Comparison of ENCODE assay signal across 9 cellular contexts in the genomic region with DNA sequence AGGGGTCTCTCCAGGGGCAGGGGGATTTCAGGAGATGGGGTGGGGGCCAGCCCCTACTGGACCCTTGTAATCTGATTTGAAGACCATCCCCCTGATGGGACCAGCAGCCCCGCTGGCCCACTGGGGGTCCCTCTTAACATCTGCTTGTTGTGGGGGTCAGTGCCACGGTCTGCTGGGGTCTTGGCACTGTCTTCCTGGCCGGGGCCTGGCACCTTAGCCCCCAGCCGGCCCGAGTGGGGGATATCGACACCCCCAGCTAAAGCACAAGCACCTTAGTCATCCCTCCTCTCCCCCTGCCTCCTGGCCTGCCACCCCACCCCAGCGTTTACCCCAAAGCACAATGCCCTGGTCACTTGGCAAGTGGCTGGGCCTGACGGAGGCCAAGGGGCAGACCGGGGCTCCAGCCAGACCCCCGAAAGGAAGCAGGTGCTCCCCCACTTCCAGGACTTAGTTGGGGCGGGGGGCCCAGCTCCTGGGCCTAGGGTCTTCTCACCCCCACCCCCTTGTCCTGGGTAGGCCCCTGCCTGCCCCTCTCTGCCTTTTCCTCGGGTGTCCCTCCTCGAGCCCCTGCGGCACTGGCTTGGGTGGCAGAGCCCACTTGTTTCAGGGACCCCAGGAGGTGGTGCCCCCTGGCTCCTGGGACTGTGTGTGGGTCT. TPM values are rescaled to one million over a fixed set of nuclear protein-coding genes. Genes with fewer than 3 reads are reported as not detected.
DNase-seq lines count a peak whose midpoint lies in the region; ATAC-seq, FAIRE-seq and TF ChIP-seq lines count a peak whose summit lies in the region.
"Had no signal": no experiment of that assay in that cellular context is flagged by ENCODE, and none has a peak within 500 bp of the region (broad histone marks: within the 10 kb centered on the region; RNA-seq: fewer than 3 reads in every experiment).

No MANE protein-coding gene starts in this region.

- H4K20me1 ChIP-seq in K562 (replicated peaks; ENCODE audit: control insufficient read depth, insufficient read depth, low read length): 0 out of 2 replicates have a peak, but pooled peaks cover 7% of the 10 kb centered on the region

- intact Hi-C loops in K562 (cut with micrococcal nuclease): loop anchor here (10.0 kb wide), 1 partner anchor 166 kb away; no protein-coding TSS in a partner anchor

- BruUV-seq in K562 (replicated peaks; lab: Mats Ljungman, UMichigan): no TSS peak

- no peak for TF ChIP-seq EP300 in K562 (IDR thresholded peaks at IDR 0.05; ENCODE audit: low read length)

- no peak for FAIRE-seq in K562 (lab: Jason Lieb, UNC)

- POLR2A ChIA-PET in activated CD4-positive, alpha-beta T cell treated with anti-CD3 and anti-CD28 coated beads, Interleukin-2, amount 10 ng/mL, durations not matched to agents 7 days and 5 days (lab: Charles Lee): no interaction called here
- POLR2A ChIA-PET in K562 (lab: Yijun Ruan, JAX): no interaction called here

- no peak for ATAC-seq in K562

- peak overlapping the region; percentile 96 to 98 for H3K9ac ChIP-seq in K562 (ENCODE audit: insufficient read depth in 1 of 2, low read depth in 2 of 2, low read length in 2 of 2)
- H3K9ac ChIP-seq in mucosa of rectum (ENCODE audit: low read depth in 1 of 2, low read length in 2 of 2): peak overlapping the region in 1 of 2 donors; percentile 98

- no peak for TF ChIP-seq POLR2A in K562 (conservative IDR thresholded peaks at IDR 0.05)

- TF ChIP-seq CTCF in K562 (IDR thresholded peaks at IDR 0.05 in 2 of 3, conservative IDR thresholded peaks at IDR 0.05 in 1 of 3; ENCODE audit: insufficient read depth in 2 of 3, low read depth in 1 of 3, low read length in 3 of 3): no peak
- TF ChIP-seq CTCF in type B pancreatic cell (conservative IDR thresholded peaks at IDR 0.05): no peak

- peaks cover 52% of the 10 kb centered on the region for H3K4me1 Mint-ChIP-seq in activated CD4-positive, alpha-beta T cell treated with anti-CD3 and anti-CD28 coated beads, Interleukin-2, amount 10 ng/mL, durations not matched to agents 7 days and 5 days
- H3K4me1 Mint-ChIP-seq in type B pancreatic cell (ENCODE audit: unreplicated experiment): peaks cover 24% of the 10 kb centered on the region

- no peaks in the 10 kb centered on the region for H3K27me3 Mint-ChIP-seq in activated CD4-positive, alpha-beta T cell treated with anti-CD3 and anti-CD28 coated beads, Interleukin-2, amount 10 ng/mL, durations not matched to agents 7 days and 5 days
- H3K27me3 Mint-ChIP-seq in type B pancreatic cell: no peaks in the 10 kb centered on the region

- H3K36me3 Mint-ChIP-seq in activated CD4-positive, alpha-beta T cell treated with anti-CD3 and anti-CD28 coated beads, Interleukin-2, amount 10 ng/mL, durations not matched to agents 7 days and 5 days (ENCODE audit: low read depth): peaks cover 28% of the 10 kb centered on the region
- peaks cover 17% of the 10 kb centered on the region for H3K36me3 Mint-ChIP-seq in type B pancreatic cell

- no peak for DNase-seq in activated CD4-positive, alpha-beta T cell treated with anti-CD3 and anti-CD28 coated beads, Interleukin-2, amount 10 ng/mL, durations not matched to agents 7 days and 5 days
- no peak for DNase-seq in activated CD4-positive, alpha-beta T cell treated with anti-CD3 and anti-CD28 coated beads, Interleukin-2, amount 50 U/mL, for 48 hours
- DNase-seq in K562 (ENCODE audit: extremely low read depth in 1 of 4, low spot score in 3 of 4) (no peak), type B pancreatic cell (ENCODE audit: extremely low spot score, unreplicated experiment) (no peak), NCI-H1930 (lab: John Stamatoyannopoulos, UW) (no peak), NCI-H1105 treated with DMSO at 0.1 percent for 48 hours (lab: John Stamatoyannopoulos, UW) (no peak), UCSD-AML1 (lab: John Stamatoyannopoulos, UW; ENCODE audit: unreplicated experiment) (no peak)

- H3K27ac ChIP-seq in K562 (ENCODE audit: extremely low read depth, low read depth, low read length): peak overlapping the region; percentile 99; the same call in 2 of the 3 replicates
- H3K27ac ChIP-seq in mucosa of rectum (ENCODE audit: low read depth in 2 of 2, low read length in 2 of 2): peak overlapping the region; percentile 23 to 100

- in situ Hi-C loops in K562 (cut with MboI): no loop called here

- H3K4me2 ChIP-seq in K562 (ENCODE audit: insufficient read depth, low read length): no peak overlapping the region

- H3K9me3 Mint-ChIP-seq in activated CD4-positive, alpha-beta T cell treated with anti-CD3 and anti-CD28 coated beads, Interleukin-2, amount 10 ng/mL, durations not matched to agents 7 days and 5 days: no peaks in the 10 kb centered on the region
- H3K9me3 Mint-ChIP-seq in type B pancreatic cell: no peaks in the 10 kb centered on the region

- CTCF ChIA-PET in activated CD4-positive, alpha-beta T cell treated with anti-CD3 and anti-CD28 coated beads, Interleukin-2, amount 10 ng/mL, durations not matched to agents 7 days and 5 days (lab: Charles Lee): interaction anchor here (2.2 kb wide), 1 partner anchor 15 kb away, joined by 8 read pairs; no protein-coding TSS in a partner anchor
- CTCF ChIA-PET in K562 (lab: Yijun Ruan, JAX; ENCODE audit: low intra/inter-chr PET ratio): interaction anchor here (0.8 kb wide), 1 partner anchor 164 kb away, joined by 3 read pairs; no protein-coding TSS in a partner anchor

- H3K36me3 ChIP-seq in K562 (ENCODE audit: control insufficient read depth, insufficient read depth, low read length) (peaks cover 23% of the 10 kb centered on the region), mucosa of rectum (ENCODE audit: control insufficient read depth in 2 of 2, insufficient read depth in 2 of 2, low read length in 2 of 2) (peaks cover under 1 to 10% of the 10 kb centered on the region in 2 donors)

- H3K9me3 ChIP-seq in K562 (replicated peaks; ENCODE audit: control insufficient read depth, insufficient read depth, low read depth, low read length): no peaks in the 10 kb centered on the region
- H3K9me3 ChIP-seq in mucosa of rectum (ENCODE audit: control insufficient read depth in 2 of 2, low read length in 2 of 2): no peaks in the 10 kb centered on the region

- WGBS in K562 (ENCODE audit: insufficient coverage, low coverage, missing lambda C conversion rate): 94% methylated on average over 3 of the region's 14 CpGs

- no peak for TF ChIP-seq RAD21 in K562 (CRISPR knock-in tag; conservative IDR thresholded peaks at IDR 0.05 in 1 of 2, IDR thresholded peaks at IDR 0.05 in 1 of 2)

- H3K4me3 Mint-ChIP-seq in activated CD4-positive, alpha-beta T cell treated with anti-CD3 and anti-CD28 coated beads, Interleukin-2, amount 10 ng/mL, durations not matched to agents 7 days and 5 days: peak overlapping the region; percentile 87
- no peak overlapping the region for H3K4me3 Mint-ChIP-seq in type B pancreatic cell

- H3K9me1 ChIP-seq in K562 (ENCODE audit: control insufficient read depth, insufficient read depth, low read length): no peaks in the 10 kb centered on the region

- no peaks in the 10 kb centered on the region for H3K27me3 ChIP-seq in K562 (ENCODE audit: control insufficient read depth in 2 of 2, insufficient read depth in 2 of 2, low read length in 2 of 2)
- no peaks in the 10 kb centered on the region for H3K27me3 ChIP-seq in mucosa of rectum (ENCODE audit: control insufficient read depth in 2 of 2, insufficient read depth in 2 of 2, low read length in 2 of 2)

- H2AFZ ChIP-seq in K562 (ENCODE audit: low read depth, low read length): no peak overlapping the region

- H3K4me3 ChIP-seq in K562 (no peak overlapping the region), mucosa of rectum (ENCODE audit: low read length in 2 of 2) (no peak overlapping the region)

- H3K79me2 ChIP-seq in K562 (ENCODE audit: control insufficient read depth, insufficient read depth, low read length): peaks cover 37% of the 10 kb centered on the region

- H3K4me1 ChIP-seq in K562 (replicated peaks in 1 of 2; ENCODE audit: control insufficient read depth in 2 of 2, insufficient read depth in 2 of 2, low read length in 2 of 2): peaks cover 11 to 21% of the 10 kb centered on the region in 2 experiments; a peak in 4 of 5 replicates
- peaks cover 22 to 44% of the 10 kb centered on the region in 2 donors for H3K4me1 ChIP-seq in mucosa of rectum (ENCODE audit: control insufficient read depth in 2 of 2, insufficient read depth in 2 of 2, low read length in 2 of 2)

- peak overlapping the region; percentile 100 for H3K27ac Mint-ChIP-seq in activated CD4-positive, alpha-beta T cell treated with anti-CD3 and anti-CD28 coated beads, Interleukin-2, amount 10 ng/mL, durations not matched to agents 7 days and 5 days
- H3K27ac Mint-ChIP-seq in type B pancreatic cell: peak overlapping the region; percentile 40

RNA-seq across cellular contexts. Expression of gene NFX1, which starts 1.4 kb away (rescaled TPM):
- total RNA-seq in activated CD4-positive, alpha-beta T cell treated with anti-CD3 and anti-CD28 coated beads, Interleukin-2, amount 10 ng/mL, durations not matched to agents 7 days and 5 days: 10 to 100 TPM; 33.7 to 35.6 TPM
- 66.7 and 97.6 TPM in 2 replicates for total RNA-seq in K562 (2011; cell fraction: chromatin; rRNA removed; ENCODE audit: low replicate concordance)
- 38.2 and 46.5 TPM in 2 replicates for total RNA-seq in K562 (2011; cell fraction: nucleolus; rRNA removed)
- total RNA-seq in K562 (2011; cell fraction: nucleoplasm; rRNA removed): 46.0 and 51.6 TPM in 2 replicates
- 22.1 and 23.8 TPM in 2 replicates for total RNA-seq in K562 (2014; rRNA removed)
- total RNA-seq in K562 (2014; rRNA removed; fragmentation: Illumina TruSeq; extraction: Trizol): 26.3 and 28.7 TPM in 2 replicates
- 24.8 and 26.8 TPM in 2 replicates for total RNA-seq in K562 (2015; rRNA removed; fragmentation: Illumina TruSeq; extraction: Trizol)
- 29.9 and 30.8 TPM in 2 replicates for total RNA-seq in K562 (2021)
- polyA plus RNA-seq in K562 (2011; rRNA removed): 36.5 and 38.9 TPM in 2 replicates
- polyA plus RNA-seq in K562 (2011; cell fraction: cytosol; rRNA removed): 37.3 and 38.7 TPM in 2 replicates
- 31.5 and 51.2 TPM in 2 replicates for polyA plus RNA-seq in K562 (2011; cell fraction: nucleus; rRNA removed)
- 24.7 and 28.0 TPM in 2 replicates for polyA plus RNA-seq in K562 (2012)
- polyA plus RNA-seq in K562 (2014; fragmentation: Illumina TruSeq; extraction: Trizol): 32.7 and 38.5 TPM in 2 replicates
- 10 to 100 TPM in 1 of 2 experiments, 1 to 10 TPM in 1; 8.8 to 32.5 TPM for polyA plus RNA-seq in K562 (2014; fragmentation: Nextera tagmentation; extraction: Ambion mirVana)
- polyA plus RNA-seq in K562 (2014; rRNA removed): 24.0 TPM in 2 replicates
- polyA minus RNA-seq in K562 (2011; rRNA and poly(A)+ RNA removed): 86.2 and 99.5 TPM in 2 replicates
- polyA minus RNA-seq in K562 (2011; cell fraction: cytosol; rRNA and poly(A)+ RNA removed): 17.6 and 30.2 TPM in 2 replicates
- polyA minus RNA-seq in K562 (2011; cell fraction: nucleus; rRNA and poly(A)+ RNA removed): 29.8 and 38.5 TPM in 2 replicates
- total RNA-seq in type B pancreatic cell (ENCODE audit: low replicate concordance): 34.1 and 36.4 TPM in 2 replicates

RNA-seq across cellular contexts. Expression of gene CHMP5, which starts 24.1 kb away (rescaled TPM):
- 100 to 1,000 TPM in 1 of 2 experiments, 10 to 100 TPM in 1; 91.0 to 100 TPM for total RNA-seq in activated CD4-positive, alpha-beta T cell treated with anti-CD3 and anti-CD28 coated beads, Interleukin-2, amount 10 ng/mL, durations not matched to agents 7 days and 5 days
- 5.5 and 19.4 TPM in 2 replicates for total RNA-seq in K562 (2011; cell fraction: chromatin; rRNA removed; ENCODE audit: low replicate concordance)
- total RNA-seq in K562 (2011; cell fraction: nucleolus; rRNA removed): 4.7 and 5.7 TPM in 2 replicates
- 14.0 and 18.7 TPM in 2 replicates for total RNA-seq in K562 (2011; cell fraction: nucleoplasm; rRNA removed)
- total RNA-seq in K562 (2014; rRNA removed) (34.2 and 42.8 TPM in 2 replicates), K562 (2014; rRNA removed; fragmentation: Illumina TruSeq; extraction: Trizol) (59.9 and 71.6 TPM in 2 replicates), K562 (2015; rRNA removed; fragmentation: Illumina TruSeq; extraction: Trizol) (33.8 and 36.5 TPM in 2 replicates), K562 (2021) (36.0 and 39.3 TPM in 2 replicates), type B pancreatic cell (ENCODE audit: low replicate concordance) (51.4 and 53.7 TPM in 2 replicates)
- polyA plus RNA-seq in K562 (2011; rRNA removed) (53.3 and 67.2 TPM in 2 replicates), K562 (2014; fragmentation: Illumina TruSeq; extraction: Trizol) (50.9 and 53.0 TPM in 2 replicates), K562 (2014; fragmentation: Nextera tagmentation; extraction: Ambion mirVana) (100 to 1,000 TPM in 1 of 2 experiments, 10 to 100 TPM in 1; 99.5 to 105 TPM), K562 (2014; rRNA removed) (53.0 and 54.9 TPM in 2 replicates)
- 9.2 and 27.3 TPM in 2 replicates for polyA plus RNA-seq in K562 (2011; cell fraction: cytosol; rRNA removed)
- polyA plus RNA-seq in K562 (2011; cell fraction: nucleus; rRNA removed): 8.0 and 17.0 TPM in 2 replicates
- polyA plus RNA-seq in K562 (2012): 38.2 and 46.2 TPM in 2 replicates
- polyA minus RNA-seq in K562 (2011; rRNA and poly(A)+ RNA removed): 50.1 and 53.8 TPM in 2 replicates
- 13.8 and 14.3 TPM in 2 replicates for polyA minus RNA-seq in K562 (2011; cell fraction: cytosol; rRNA and poly(A)+ RNA removed)
- 4.0 and 5.9 TPM in 2 replicates for polyA minus RNA-seq in K562 (2011; cell fraction: nucleus; rRNA and poly(A)+ RNA removed)

RNA-seq across cellular contexts. Expression of gene BAG1, which starts 24.4 kb away (rescaled TPM):
- 10 to 100 TPM; 62.3 to 72.2 TPM for total RNA-seq in activated CD4-positive, alpha-beta T cell treated with anti-CD3 and anti-CD28 coated beads, Interleukin-2, amount 10 ng/mL, durations not matched to agents 7 days and 5 days
- total RNA-seq in K562 (2011; cell fraction: chromatin; rRNA removed; ENCODE audit: low replicate concordance): 64.8 and 75.0 TPM in 2 replicates
- total RNA-seq in K562 (2011; cell fraction: nucleolus; rRNA removed): 51.1 and 58.0 TPM in 2 replicates
- total RNA-seq in K562 (2011; cell fraction: nucleoplasm; rRNA removed): 69.4 and 101 TPM in 2 replicates
- total RNA-seq in K562 (2014; rRNA removed) (76.1 and 106 TPM in 2 replicates), K562 (2014; rRNA removed; fragmentation: Illumina TruSeq; extraction: Trizol) (56.0 and 57.6 TPM in 2 replicates), K562 (2015; rRNA removed; fragmentation: Illumina TruSeq; extraction: Trizol) (56.0 and 59.2 TPM in 2 replicates), K562 (2021) (86.6 and 94.5 TPM in 2 replicates), type B pancreatic cell (ENCODE audit: low replicate concordance) (92.6 and 113 TPM in 2 replicates)
- polyA plus RNA-seq in K562 (2011; rRNA removed) (30.3 and 46.1 TPM in 2 replicates), K562 (2014; fragmentation: Illumina TruSeq; extraction: Trizol) (56.9 and 60.0 TPM in 2 replicates), K562 (2014; fragmentation: Nextera tagmentation; extraction: Ambion mirVana) (10 to 100 TPM in 1 of 2 experiments, 1 to 10 TPM in 1; 9.7 to 10.0 TPM), K562 (2014; rRNA removed) (103 and 120 TPM in 2 replicates)
- 22.2 and 23.4 TPM in 2 replicates for polyA plus RNA-seq in K562 (2011; cell fraction: cytosol; rRNA removed)
- polyA plus RNA-seq in K562 (2011; cell fraction: nucleus; rRNA removed): 22.2 and 25.2 TPM in 2 replicates
- polyA plus RNA-seq in K562 (2012): 56.8 and 58.7 TPM in 2 replicates
- 26.4 TPM in 2 replicates for polyA minus RNA-seq in K562 (2011; rRNA and poly(A)+ RNA removed)
- polyA minus RNA-seq in K562 (2011; cell fraction: cytosol; rRNA and poly(A)+ RNA removed): 13.6 and 14.4 TPM in 2 replicates
- polyA minus RNA-seq in K562 (2011; cell fraction: nucleus; rRNA and poly(A)+ RNA removed): 27.6 and 40.3 TPM in 2 replicates

RNA-seq across cellular contexts. Expression of gene SPINK4, which starts 49.0 kb away (rescaled TPM):
- not detected for total RNA-seq in activated CD4-positive, alpha-beta T cell treated with anti-CD3 and anti-CD28 coated beads, Interleukin-2, amount 10 ng/mL, durations not matched to agents 7 days and 5 days
- total RNA-seq in K562 (2011; cell fraction: chromatin; rRNA removed; ENCODE audit: low replicate concordance): not detected in 2 replicates
- not detected in 2 replicates for total RNA-seq in K562 (2011; cell fraction: nucleolus; rRNA removed)
- total RNA-seq in K562 (2011; cell fraction: nucleoplasm; rRNA removed): not detected in 2 replicates
- total RNA-seq in K562 (2014; rRNA removed): not detected in 2 replicates
- 1.1 and 1.6 TPM in 2 replicates for total RNA-seq in K562 (2014; rRNA removed; fragmentation: Illumina TruSeq; extraction: Trizol)
- total RNA-seq in K562 (2015; rRNA removed; fragmentation: Illumina TruSeq; extraction: Trizol): not detected in 2 replicates
- 0.80 TPM in 1 of 2 replicates, not detected in the other for total RNA-seq in K562 (2021)
- polyA plus RNA-seq in K562 (2011; rRNA removed): 0.74 and 1.1 TPM in 2 replicates
- 1.3 TPM in 1 of 2 replicates, not detected in the other for polyA plus RNA-seq in K562 (2011; cell fraction: cytosol; rRNA removed)
- not detected in 2 replicates for polyA plus RNA-seq in K562 (2011; cell fraction: nucleus; rRNA removed)
- 0.92 and 2.0 TPM in 2 replicates for polyA plus RNA-seq in K562 (2012)
- 2.0 and 2.1 TPM in 2 replicates for polyA plus RNA-seq in K562 (2014; fragmentation: Illumina TruSeq; extraction: Trizol)
- 1 to 10 TPM; 3.9 to 5.5 TPM for polyA plus RNA-seq in K562 (2014; fragmentation: Nextera tagmentation; extraction: Ambion mirVana)
- polyA plus RNA-seq in K562 (2014; rRNA removed): 2.1 and 5.1 TPM in 2 replicates
- polyA minus RNA-seq in K562 (2011; rRNA and poly(A)+ RNA removed): not detected in 2 replicates
- polyA minus RNA-seq in K562 (2011; cell fraction: cytosol; rRNA and poly(A)+ RNA removed): 11.9 and 19.0 TPM in 2 replicates
- polyA minus RNA-seq in K562 (2011; cell fraction: nucleus; rRNA and poly(A)+ RNA removed): 3.2 TPM in 1 of 2 replicates, not detected in the other
- not detected in 2 replicates for total RNA-seq in type B pancreatic cell (ENCODE audit: low replicate concordance)
- total RNA-seq: fibroblast of villous mesenchyme had no signal
